ENCODE assay signal across 19 cellular contexts in the genomic region with DNA sequence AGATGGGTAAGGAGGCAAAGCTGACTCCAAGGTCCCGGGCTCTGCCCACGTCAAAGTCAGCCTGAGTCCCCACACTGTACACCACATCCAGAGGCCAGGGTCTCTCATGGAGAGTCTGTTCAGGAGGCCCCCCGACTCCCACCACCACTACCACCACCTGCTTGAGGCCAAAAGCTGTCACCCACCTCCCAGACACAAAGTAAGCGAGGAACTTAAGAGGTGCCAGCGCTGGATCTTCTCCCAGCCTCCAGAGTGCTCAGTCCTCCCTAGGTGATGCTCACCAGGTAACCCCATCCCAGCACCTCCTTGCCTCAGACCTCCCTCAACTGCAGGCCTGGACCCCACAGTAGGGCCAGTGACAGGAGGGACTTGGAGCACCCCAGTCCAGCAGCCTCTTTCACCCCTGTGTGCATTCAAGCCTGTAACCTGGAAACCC. TPM values are rescaled to one million over a fixed set of nuclear protein-coding genes. Genes with fewer than 3 reads are reported as not detected.
DNase-seq lines count a peak whose midpoint lies in the region; ATAC-seq and TF ChIP-seq lines count a peak whose summit lies in the region.
"Had no signal": no experiment of that assay in that cellular context is flagged by ENCODE, and none has a peak within 500 bp of the region (broad histone marks: within the 10 kb centered on the region; RNA-seq: fewer than 3 reads in every experiment).

No MANE protein-coding gene starts in this region.

- H3K14ac ChIP-seq in mesenchymal stem cell (ENCODE audit: low read length in 2 of 2): no peak overlapping the region

- H3K23ac ChIP-seq in mesenchymal stem cell (ENCODE audit: low read length in 2 of 2): no peak overlapping the region

- no peak overlapping the region for H2AK5ac ChIP-seq in mesenchymal stem cell (ENCODE audit: low read length, severe bottlenecking)

- no peak overlapping the region for H3K18ac ChIP-seq in mesenchymal stem cell (ENCODE audit: low read depth in 1 of 2, low read length in 2 of 2)

- no peaks in the 10 kb centered on the region for H3K79me1 ChIP-seq in mesenchymal stem cell (replicated peaks; ENCODE audit: low read length, poor library complexity, severe bottlenecking)

- peak overlapping the region; percentile 70 to 75 for H3K4me3 ChIP-seq in duodenal mucosa (ENCODE audit: low read depth in 1 of 2, low read length in 2 of 2)
- no peak overlapping the region for H3K4me3 ChIP-seq in mesenchymal stem cell (ENCODE audit: insufficient read depth in 1 of 2, low read depth in 1 of 2, low read length in 2 of 2)
- no peak overlapping the region for H3K4me3 ChIP-seq in subcutaneous abdominal adipose tissue (ENCODE audit: low read depth in 1 of 5, low read length in 5 of 5)
- H3K4me3 ChIP-seq: BLaER1 had no signal

- no peak overlapping the region for H2BK5ac ChIP-seq in mesenchymal stem cell (ENCODE audit: low read depth, low read length, poor library complexity, severe bottlenecking)

- H3K9me3 ChIP-seq in duodenal mucosa (ENCODE audit: control insufficient read depth in 1 of 2, low read length in 2 of 2): no peaks in the 10 kb centered on the region
- H3K9me3 ChIP-seq in mesenchymal stem cell (ENCODE audit: control insufficient read depth, low read length): no peaks in the 10 kb centered on the region
- H3K9me3 ChIP-seq in subcutaneous abdominal adipose tissue (ENCODE audit: control insufficient read depth in 5 of 5, low read length in 5 of 5): no peaks in the 10 kb centered on the region
- H3K9me3 ChIP-seq: BLaER1 had no signal

- H3K9ac ChIP-seq in duodenal mucosa (ENCODE audit: low read depth in 1 of 2, low read length in 2 of 2) (peak overlapping the region; percentile 86 to 87), mesenchymal stem cell (ENCODE audit: low read length) (no peak overlapping the region), subcutaneous abdominal adipose tissue (ENCODE audit: low read length in 5 of 5) (no peak overlapping the region)
- H3K9ac ChIP-seq: BLaER1 had no signal

- H3K36me3 ChIP-seq in duodenal mucosa (ENCODE audit: control insufficient read depth in 1 of 2, insufficient read depth in 2 of 2, low read length in 2 of 2) (peaks cover 0 to 9% of the 10 kb centered on the region in 2 donors), mesenchymal stem cell (ENCODE audit: control insufficient read depth in 1 of 2, insufficient read depth in 2 of 2, low read depth in 1 of 2, low read length in 2 of 2) (no peaks in the 10 kb centered on the region), subcutaneous abdominal adipose tissue (ENCODE audit: control insufficient read depth in 5 of 5, insufficient read depth in 5 of 5, low read length in 5 of 5) (no peaks in the 10 kb centered on the region)
- H3K36me3 ChIP-seq: BLaER1 had no signal

- peaks cover 42 to 57% of the 10 kb centered on the region in 2 donors for H3K4me1 ChIP-seq in duodenal mucosa (ENCODE audit: control insufficient read depth in 1 of 2, insufficient read depth in 2 of 2, low read length in 2 of 2)
- peaks cover 7% of the 10 kb centered on the region for H3K4me1 ChIP-seq in mesenchymal stem cell (ENCODE audit: control insufficient read depth, insufficient read depth, low read depth, low read length)
- peaks cover 1 to 63% (median 39%) of the 10 kb centered on the region in 5 donors for H3K4me1 ChIP-seq in subcutaneous abdominal adipose tissue (ENCODE audit: control insufficient read depth in 5 of 5, insufficient read depth in 5 of 5, low read length in 5 of 5)
- H3K4me1 ChIP-seq: BLaER1 had no signal

- H3K27me3 ChIP-seq in duodenal mucosa (ENCODE audit: control insufficient read depth in 1 of 2, insufficient read depth in 2 of 2, low read length in 2 of 2) (no peaks in the 10 kb centered on the region), mesenchymal stem cell (ENCODE audit: control insufficient read depth in 1 of 2, insufficient read depth in 1 of 2, low read length in 2 of 2) (peaks cover 0 to 9% of the 10 kb centered on the region in 2 experiments), subcutaneous abdominal adipose tissue (ENCODE audit: control insufficient read depth in 5 of 5, insufficient read depth in 4 of 5, low read length in 5 of 5) (no peaks in the 10 kb centered on the region)
- H3K27me3 ChIP-seq: BLaER1 had no signal

- no peak overlapping the region for H3K4me2 ChIP-seq in mesenchymal stem cell (ENCODE audit: low read length, poor library complexity, severe bottlenecking)
- H3K4me2 ChIP-seq: BLaER1 had no signal

- no peak overlapping the region for H3K4ac ChIP-seq in mesenchymal stem cell (ENCODE audit: low read depth in 1 of 2, low read length in 2 of 2)

- no peak overlapping the region for H2BK120ac ChIP-seq in mesenchymal stem cell (ENCODE audit: low read depth, low read length)

- no peak overlapping the region for H4K8ac ChIP-seq in mesenchymal stem cell (ENCODE audit: low read length)

- 83% methylated on average over 5 of the region's 5 CpGs for WGBS in mesenchymal stem cell

- H2AFZ ChIP-seq in mesenchymal stem cell (ENCODE audit: low read depth, low read length): no peak overlapping the region

- TF ChIP-seq CTCF in GM13977 (IDR thresholded peaks at IDR 0.05; ENCODE audit: extremely low read depth, insufficient read depth, missing control alignments): no peak

- no peak overlapping the region for H2BK12ac ChIP-seq in mesenchymal stem cell (ENCODE audit: low read length in 2 of 2)

- peak overlapping the region; percentile 18 for H4K91ac ChIP-seq in mesenchymal stem cell (ENCODE audit: low read length)

- ATAC-seq in HG03108 (IDR thresholded peaks at IDR 0.05; ENCODE audit: unreplicated experiment): no peak
- ATAC-seq: Panc1, SK-N-SH treated with all-trans-retinoic acid at 6 μM for 48 hours had no signal

- DNase-seq in GM13977 (ENCODE audit: low spot score) (peak; percentile 9), mesenchymal stem cell (no peak), NCI-H510A treated with DMSO at 0.1 percent for 48 hours (lab: John Stamatoyannopoulos, UW) (no peak), NCI-H1436 (lab: John Stamatoyannopoulos, UW) (no peak)
- DNase-seq: CD4-positive, alpha-beta T cell; GDM1; KBM-7; NCI-H1092 treated with DMSO at 0.1 percent for 48 hours; NCI-H2081; NCI-H2171; NCI-H345; NCI-H524 treated with DMSO at 0.1 percent for 48 hours; NCI-H82 had no signal

- H3K27ac ChIP-seq in duodenal mucosa (ENCODE audit: low read depth, low read length) (peak overlapping the region; percentile 74), mesenchymal stem cell (ENCODE audit: low read length, poor library complexity, severe bottlenecking) (no peak overlapping the region), subcutaneous abdominal adipose tissue (ENCODE audit: low read depth, low read length) (peak overlapping the region; percentile 79)
- H3K27ac ChIP-seq: BLaER1 had no signal

- in situ Hi-C loops in GM13977 (cut with MboI; ENCODE audit: low pct_unique_long_range_greater_than_20kb, low sequenced_read_pairs, unreplicated experiment): no loop called here

- no peak overlapping the region for H2BK15ac ChIP-seq in mesenchymal stem cell (ENCODE audit: low read depth, poor library complexity, severe bottlenecking)

RNA-seq across cellular contexts. Expression of a gene that starts 0.5 kb away (rescaled TPM):
- 0.22 TPM for polyA plus RNA-seq in mesenchymal stem cell (2013, experiment 1 of 2)
- 0.21 TPM for polyA plus RNA-seq in mesenchymal stem cell (2013, experiment 2 of 2)

RNA-seq across cellular contexts. Expression of a gene that starts 33.1 kb away (rescaled TPM):
- polyA plus RNA-seq in mesenchymal stem cell (2013, experiment 1 of 2): 46.0 TPM
- polyA plus RNA-seq in mesenchymal stem cell (2013, experiment 2 of 2): 44.0 TPM

RNA-seq across cellular contexts. Expression of a gene that starts 41.4 kb away (rescaled TPM):
- 52.3 TPM for polyA plus RNA-seq in mesenchymal stem cell (2013, experiment 1 of 2)
- polyA plus RNA-seq in mesenchymal stem cell (2013, experiment 2 of 2): 54.0 TPM

RNA-seq across cellular contexts. Expression of a gene that starts 50.2 kb away (rescaled TPM):
- polyA plus RNA-seq in mesenchymal stem cell (2013, experiment 1 of 2): 37.7 TPM
- 36.7 TPM for polyA plus RNA-seq in mesenchymal stem cell (2013, experiment 2 of 2)

Comparison
In these comparisons a context has a peak if more than half of its experiments do, and no peak if none do; other contexts are left out.
1. H3K4me3 ChIP-seq: peak in duodenal mucosa (2 of 2); none in mesenchymal stem cell (0 of 2) and subcutaneous abdominal adipose tissue (0 of 5).
2. H3K9ac ChIP-seq: peak in duodenal mucosa (2 of 2); none in mesenchymal stem cell (single experiment) and subcutaneous abdominal adipose tissue (0 of 5).